Comparison of ENCODE assay signal across 18 cellular contexts in the genomic region with DNA sequence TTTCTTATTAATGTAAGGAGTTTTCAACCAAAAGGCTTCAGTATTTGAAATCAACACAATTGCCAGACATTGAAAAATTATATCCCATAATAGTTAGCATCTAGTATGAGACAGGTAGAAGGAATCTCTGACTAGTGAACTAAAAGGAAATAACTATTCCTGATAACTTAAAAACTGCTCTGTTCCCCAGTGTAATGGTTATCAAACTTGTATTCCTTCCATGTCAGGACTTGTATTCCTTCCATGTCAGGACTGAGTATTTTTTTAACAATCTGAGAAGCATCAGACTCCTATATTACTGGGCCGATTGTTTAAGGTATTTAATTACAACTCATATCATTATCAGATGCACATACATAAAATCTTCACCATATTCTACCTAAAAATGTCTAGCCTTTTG.
DNase-seq lines count a peak whose midpoint lies in the region; ATAC-seq, FAIRE-seq and TF ChIP-seq lines count a peak whose summit lies in the region.
"Had no signal": no experiment of that assay in that cellular context is flagged by ENCODE, and none has a peak within 500 bp of the region (broad histone marks: within the 10 kb centered on the region; RNA-seq: fewer than 3 reads in every experiment).

No MANE protein-coding gene starts in this region.

- peaks cover 21% of the 10 kb centered on the region for H3K4me1 ChIP-seq in foreskin keratinocyte
- H3K4me1 ChIP-seq: Caco-2 had no signal

- H3K27me3 ChIP-seq in bronchial epithelial cell (ENCODE audit: control insufficient read depth, insufficient read depth, low read length) (no peaks in the 10 kb centered on the region), foreskin keratinocyte (no peaks in the 10 kb centered on the region), MG63 (no peaks in the 10 kb centered on the region)

- H3K27ac ChIP-seq in RWPE1, result no peak overlapping the region
- H3K27ac ChIP-seq in foreskin keratinocyte, result no peak overlapping the region
- H3K27ac ChIP-seq: GM23248 had no signal

- CTCF ChIA-PET in RWPE1 (lab: Yijun Ruan, JAX), result interaction anchor here (0.6 kb wide), 1 partner anchor 1779 kb away, joined by 5 read pairs; no protein-coding TSS in a partner anchor

- POLR2A ChIA-PET in RWPE1 (lab: Yijun Ruan, JAX; ENCODE audit: low non-redundant PET), result no interaction called here

- no peaks in the 10 kb centered on the region for H3K36me3 ChIP-seq in bronchial epithelial cell (ENCODE audit: control insufficient read depth, insufficient read depth, low read length)
- H3K36me3 ChIP-seq in MG63, result no peaks in the 10 kb centered on the region

- no peak for FAIRE-seq in bronchial epithelial cell (lab: Jason Lieb, UNC)
- FAIRE-seq: G401.6, GM12892, H1 had no signal

- DNase-seq in RWPE1 (ENCODE audit: low spot score) (peak; percentile 5), bronchial epithelial cell (ENCODE audit: low read depth) (peak; percentile 81), foreskin keratinocyte (peak; percentile 66 to 86), MG63 (no peak)
- DNase-seq: C1 segment of cervical spinal cord; Caco-2; CD4-positive, CD25-positive, alpha-beta regulatory T cell; CD8-positive, alpha-beta T cell; DMS153; DND-41; GM23248; H7; HCEC 1CT had no signal

- H3K9me3 ChIP-seq in MG63, result no peaks in the 10 kb centered on the region
- H3K9me3 ChIP-seq: Caco-2 had no signal

- TF ChIP-seq CTCF in RWPE1 (conservative IDR thresholded peaks at IDR 0.05; ENCODE audit: low read depth) (no peak), bronchial epithelial cell (IDR thresholded peaks at IDR 0.05; ENCODE audit: insufficient read depth, low read length, severe bottlenecking) (no peak), foreskin keratinocyte (conservative IDR thresholded peaks at IDR 0.05) (no peak)

- ATAC-seq in foreskin keratinocyte, result peak; percentile 80
- no peak for ATAC-seq in HG02763 (IDR thresholded peaks at IDR 0.05; ENCODE audit: unreplicated experiment)
- no peak for ATAC-seq in HG03159 (IDR thresholded peaks at IDR 0.05; ENCODE audit: unreplicated experiment)
- ATAC-seq: CD8-positive, alpha-beta T cell had no signal

- H3K4me3 ChIP-seq in bronchial epithelial cell (ENCODE audit: low read depth, low read length) (no peak overlapping the region), MG63 (no peak overlapping the region)
- H3K4me3 ChIP-seq: GM23248 had no signal
